In genomic region chr18:489244-490023, GRCh38 we compare ENCODE assay signal across 16 cellular contexts. TPM values are rescaled to one million over a fixed set of nuclear protein-coding genes. Genes with fewer than 3 reads are reported as not detected.
DNase-seq lines count a peak whose midpoint lies in the region; ATAC-seq, FAIRE-seq and TF ChIP-seq lines count a peak whose summit lies in the region.
"Had no signal": no experiment of that assay in that cellular context is flagged by ENCODE, and none has a peak within 500 bp of the region (broad histone marks: within the 10 kb centered on the region; RNA-seq: fewer than 3 reads in every experiment).

No MANE protein-coding gene starts in this region.

- no peaks in the 10 kb centered on the region for H3K27me3 Mint-ChIP-seq in astrocyte (ENCODE audit: low read depth, unreplicated experiment)
- peaks cover 12% of the 10 kb centered on the region for H3K27me3 Mint-ChIP-seq in activated T-helper 2 cell treated with anti-CD3 and anti-CD28 coated beads, Interferon-gamma antibody, Interleukin-2, Interleukin-4, amounts not matched to agents 10 μg/mL and 5 μg/mL and 100 μg/mL, durations not matched to agents 14 hours and 24 hours and 36 hours (ENCODE audit: low read depth)

- no peaks in the 10 kb centered on the region for H3K36me3 Mint-ChIP-seq in astrocyte (ENCODE audit: low read depth, unreplicated experiment)
- H3K36me3 Mint-ChIP-seq in activated T-helper 2 cell treated with anti-CD3 and anti-CD28 coated beads, Interferon-gamma antibody, Interleukin-2, Interleukin-4, amounts not matched to agents 10 μg/mL and 5 μg/mL and 100 μg/mL, durations not matched to agents 14 hours and 24 hours and 36 hours (ENCODE audit: low read depth): no peaks in the 10 kb centered on the region
- H3K36me3 Mint-ChIP-seq: activated naive CD8-positive, alpha-beta T cell treated with anti-CD3 and anti-CD28 coated beads for 36 hours had no signal

- peak overlapping the region; percentile 84 for H3K27ac Mint-ChIP-seq in astrocyte (ENCODE audit: unreplicated experiment)
- no peak overlapping the region for H3K27ac Mint-ChIP-seq in activated T-helper 2 cell treated with anti-CD3 and anti-CD28 coated beads, Interferon-gamma antibody, Interleukin-2, Interleukin-4, amounts not matched to agents 10 μg/mL and 5 μg/mL and 100 μg/mL, durations not matched to agents 14 hours and 24 hours and 36 hours
- H3K27ac Mint-ChIP-seq: activated naive CD8-positive, alpha-beta T cell treated with anti-CD3 and anti-CD28 coated beads for 36 hours; H9 had no signal

- H3K27me3 ChIP-seq in astrocyte (ENCODE audit: insufficient read depth, low read length): no peaks in the 10 kb centered on the region
- H3K27me3 ChIP-seq in H7 (ENCODE audit: control insufficient read depth, insufficient read depth, low read length): no peaks in the 10 kb centered on the region
- H3K27me3 ChIP-seq: suprapubic skin had no signal

- no peaks in the 10 kb centered on the region for H3K79me2 ChIP-seq in astrocyte (ENCODE audit: insufficient read depth, low read length)
- H3K79me2 ChIP-seq: parathyroid adenoma had no signal

- peak overlapping the region; percentile 54 for H3K9ac ChIP-seq in astrocyte (ENCODE audit: low read length)
- H3K9ac ChIP-seq: parathyroid adenoma had no signal

- no peaks in the 10 kb centered on the region for H3K9me3 ChIP-seq in HEK293 (ENCODE audit: control insufficient read depth, insufficient read depth, low read depth, low read length)
- H3K9me3 ChIP-seq in astrocyte (ENCODE audit: insufficient read depth, low read depth, low read length): no peaks in the 10 kb centered on the region
- H3K9me3 ChIP-seq: suprapubic skin had no signal

- TF ChIP-seq CTCF in HEK293 (tag by site-specific recombination; IDR thresholded peaks at IDR 0.05): no peak
- no peak for TF ChIP-seq CTCF in astrocyte (IDR thresholded peaks at IDR 0.05; ENCODE audit: insufficient read depth, low read depth, low read length)
- no peak for TF ChIP-seq CTCF in foreskin fibroblast (IDR thresholded peaks at IDR 0.05; ENCODE audit: low read depth, low read length)
- no peak for TF ChIP-seq CTCF in GM13977 (IDR thresholded peaks at IDR 0.05; ENCODE audit: extremely low read depth, insufficient read depth, missing control alignments)

- intact Hi-C loops in activated T-helper 2 cell treated with anti-CD3 and anti-CD28 coated beads, Interferon-gamma antibody, Interleukin-2, Interleukin-4, amounts not matched to agents 10 μg/mL and 5 μg/mL and 100 μg/mL, durations not matched to agents 14 hours and 24 hours and 36 hours (cut with micrococcal nuclease): loop anchor here (10.0 kb wide), 1 partner anchor 425 kb away; no protein-coding TSS in a partner anchor

- H3K36me3 ChIP-seq in HEK293 (ENCODE audit: control insufficient read depth in 2 of 2, insufficient read depth in 1 of 2, low read length in 2 of 2) (no peaks in the 10 kb centered on the region), astrocyte (ENCODE audit: insufficient read depth, low read length) (no peaks in the 10 kb centered on the region), H7 (replicated peaks; ENCODE audit: control insufficient read depth, insufficient read depth, low read length) (no peaks in the 10 kb centered on the region)
- H3K36me3 ChIP-seq: suprapubic skin had no signal

- CTCF ChIA-PET in HEK293 (lab: Yijun Ruan, JAX): interaction anchor here (1.1 kb wide), 1 partner anchor 8 kb away, joined by 7 read pairs; no protein-coding TSS in a partner anchor

- no peaks in the 10 kb centered on the region for H4K20me1 ChIP-seq in astrocyte (ENCODE audit: insufficient read depth, low read length)

- peaks cover 15% of the 10 kb centered on the region for H3K4me1 ChIP-seq in HEK293 (ENCODE audit: control insufficient read depth, insufficient read depth, low read length)
- H3K4me1 ChIP-seq in astrocyte (ENCODE audit: insufficient read depth, low read length): peaks cover 21% of the 10 kb centered on the region
- H3K4me1 ChIP-seq: parathyroid adenoma, suprapubic skin had no signal

- POLR2A ChIA-PET in HEK293 (lab: Yijun Ruan, JAX): interaction anchor here (0.5 kb wide), 1 partner anchor 12 kb away, joined by 4 read pairs; no protein-coding TSS in a partner anchor

- peaks cover 3% of the 10 kb centered on the region for H3K9me3 Mint-ChIP-seq in astrocyte (ENCODE audit: unreplicated experiment)
- H3K9me3 Mint-ChIP-seq in activated T-helper 2 cell treated with anti-CD3 and anti-CD28 coated beads, Interferon-gamma antibody, Interleukin-2, Interleukin-4, amounts not matched to agents 10 μg/mL and 5 μg/mL and 100 μg/mL, durations not matched to agents 14 hours and 24 hours and 36 hours: peaks cover 8% of the 10 kb centered on the region

- no peak overlapping the region for H2AFZ ChIP-seq in astrocyte (ENCODE audit: low read depth, low read length)
- H2AFZ ChIP-seq: parathyroid adenoma had no signal

- peak; percentile 92 for FAIRE-seq in astrocyte (lab: Jason Lieb, UNC)
- FAIRE-seq: colon had no signal

- H3K4me3 Mint-ChIP-seq in astrocyte (ENCODE audit: unreplicated experiment): peak overlapping the region; percentile 4
- H3K4me3 Mint-ChIP-seq in activated T-helper 2 cell treated with anti-CD3 and anti-CD28 coated beads, Interferon-gamma antibody, Interleukin-2, Interleukin-4, amounts not matched to agents 10 μg/mL and 5 μg/mL and 100 μg/mL, durations not matched to agents 14 hours and 24 hours and 36 hours (ENCODE audit: low read depth): no peak overlapping the region
- H3K4me3 Mint-ChIP-seq: activated naive CD8-positive, alpha-beta T cell treated with anti-CD3 and anti-CD28 coated beads for 36 hours; H9 had no signal

- H3K4me1 Mint-ChIP-seq in astrocyte (ENCODE audit: low read depth, unreplicated experiment): peaks cover 46% of the 10 kb centered on the region
- no peaks in the 10 kb centered on the region for H3K4me1 Mint-ChIP-seq in activated T-helper 2 cell treated with anti-CD3 and anti-CD28 coated beads, Interferon-gamma antibody, Interleukin-2, Interleukin-4, amounts not matched to agents 10 μg/mL and 5 μg/mL and 100 μg/mL, durations not matched to agents 14 hours and 24 hours and 36 hours (ENCODE audit: low read depth)
- H3K4me1 Mint-ChIP-seq: activated naive CD8-positive, alpha-beta T cell treated with anti-CD3 and anti-CD28 coated beads for 36 hours had no signal

- H3K4me3 ChIP-seq in HEK293 (ENCODE audit: low read depth, low read length) (no peak overlapping the region), astrocyte (ENCODE audit: insufficient read depth, low read depth, low read length) (no peak overlapping the region), foreskin fibroblast (ENCODE audit: low read depth in 1 of 2, low read length in 2 of 2) (no peak overlapping the region), H7 (ENCODE audit: insufficient read depth, low read depth, low read length) (no peak overlapping the region)
- H3K4me3 ChIP-seq: suprapubic skin had no signal

- ATAC-seq in HG02884 (IDR thresholded peaks at IDR 0.05; ENCODE audit: unreplicated experiment): no peak

- peak overlapping the region; percentile 77 for H3K4me2 ChIP-seq in astrocyte (ENCODE audit: low read length)

- in situ Hi-C loops in GM13977 (cut with MboI; ENCODE audit: low pct_unique_long_range_greater_than_20kb, low sequenced_read_pairs, unreplicated experiment): no loop called here

- DNase-seq in A172 (ENCODE audit: low spot score) (peak; percentile 56), astrocyte (ENCODE audit: low read depth) (peak; percentile 59), foreskin fibroblast (peak; percentile 67 to 87), H7 (no peak), GM13977 (ENCODE audit: low spot score) (no peak)
- DNase-seq in activated T-helper 2 cell treated with anti-CD3 and anti-CD28 coated beads, Interferon-gamma antibody, Interleukin-2, Interleukin-4, amounts not matched to agents 10 μg/mL and 5 μg/mL and 100 μg/mL, durations not matched to agents 14 hours and 24 hours and 36 hours (ENCODE audit: low spot score): no peak
- DNase-seq: activated naive CD8-positive, alpha-beta T cell treated with anti-CD3 and anti-CD28 coated beads for 36 hours; erythroblast; H9; midbrain; NCI-H2081 had no signal

- H3K27ac ChIP-seq in HEK293 (ENCODE audit: extremely low read depth, low read depth, low read length): no peak overlapping the region
- H3K27ac ChIP-seq in astrocyte (ENCODE audit: low read depth, low read length): peak overlapping the region; percentile 74
- H3K27ac ChIP-seq: parathyroid adenoma, suprapubic skin had no signal

TF ChIP-seq in HEK293, 187 proteins besides CTCF, POLR2A, EP300 and RAD21 (continues in another document):
- TF ChIP-seq ZNF398 (tag by site-specific recombination; IDR thresholded peaks at IDR 0.05) (peak; percentile 60; the same call in 1 of the 2 replicates), ZFP37 (tag by site-specific recombination; IDR thresholded peaks at IDR 0.05) (0 out of 2 replicates have a peak, but pooled peaks have one; percentile 44), GLIS1 (tag by site-specific recombination; IDR thresholded peaks at IDR 0.05) (peak; percentile 87), PRDM1 (tag by site-specific recombination; IDR thresholded peaks at IDR 0.05) (0 out of 2 replicates have a peak, but pooled peaks have one; percentile 19)

RNA-seq across cellular contexts. Expression of gene COLEC12, which starts 11.1 kb away (rescaled TPM):
- 0.02 TPM in 1 of 2 replicates, not detected in the other for total RNA-seq in A172 (2014; rRNA removed; shearing (Covaris generic))
- 11.6 and 13.2 TPM in 2 replicates for total RNA-seq in astrocyte
- total RNA-seq in activated T-helper 2 cell treated with anti-CD3 and anti-CD28 coated beads, Interferon-gamma antibody, Interleukin-2, Interleukin-4, amounts not matched to agents 10 μg/mL and 5 μg/mL and 100 μg/mL, durations not matched to agents 14 hours and 24 hours and 36 hours: not detected in 2 replicates
- 1.9 and 8.9 TPM in 2 replicates for total RNA-seq in H7 (2014; rRNA removed; shearing (Covaris generic))
- total RNA-seq: activated naive CD8-positive, alpha-beta T cell treated with anti-CD3 and anti-CD28 coated beads for 36 hours had no signal

Comparison
In these comparisons a context has a peak if more than half of its experiments do, and no peak if none do; other contexts are left out.
1. DNase-seq: peak in A172 (single experiment), astrocyte (single experiment) and foreskin fibroblast (2 of 2); none in activated T-helper 2 cell treated with anti-CD3 and anti-CD28 coated beads, Interferon-gamma antibody, Interleukin-2, Interleukin-4, amounts not matched to agents 10 μg/mL and 5 μg/mL and 100 μg/mL, durations not matched to agents 14 hours and 24 hours and 36 hours (single experiment), H7 (single experiment) and GM13977 (single experiment).